ENCODE assay signal across 9 cellular contexts in the genomic region with DNA sequence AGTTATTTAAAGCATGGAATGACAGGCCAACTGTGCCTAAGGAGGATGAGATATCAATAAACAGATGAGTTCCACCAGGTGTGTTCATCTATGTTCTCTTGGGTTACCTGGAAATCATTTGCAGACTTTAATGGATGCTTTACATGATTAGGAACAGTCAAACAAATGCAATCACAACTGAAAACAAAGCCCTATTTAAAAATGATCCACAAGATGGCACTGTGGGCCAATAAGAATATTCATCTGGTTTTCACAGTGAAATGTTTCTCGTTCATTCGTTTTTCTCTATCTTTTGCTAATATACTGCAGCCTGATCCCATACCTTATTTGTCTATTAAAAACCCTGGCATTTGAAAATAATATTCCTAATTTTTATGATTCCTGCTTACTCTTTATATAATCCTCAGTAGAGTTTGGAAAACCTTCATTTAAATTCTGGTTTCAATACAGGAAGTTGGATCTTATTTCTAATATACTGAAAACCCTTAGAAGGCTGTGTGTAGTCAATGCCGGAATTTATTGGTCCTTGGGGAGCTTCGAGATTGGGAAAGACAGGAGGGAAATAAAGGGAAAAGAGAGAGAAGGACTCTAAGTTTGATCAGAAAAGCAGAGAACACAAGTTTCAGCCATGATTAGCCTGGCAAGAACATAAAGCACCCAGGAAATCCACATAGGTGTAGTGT.
DNase-seq lines count a peak whose midpoint lies in the region; ATAC-seq and TF ChIP-seq lines count a peak whose summit lies in the region.
"Had no signal": no experiment of that assay in that cellular context is flagged by ENCODE, and none has a peak within 500 bp of the region (broad histone marks: within the 10 kb centered on the region; RNA-seq: fewer than 3 reads in every experiment).

No MANE protein-coding gene starts in this region.

- no peaks in the 10 kb centered on the region for H3K36me3 ChIP-seq in psoas muscle (ENCODE audit: insufficient read depth in 1 of 2, low read depth in 1 of 2)

- WGBS in psoas muscle, 3 donors, result 0 to 7% (median 1%) methylated on average over 4 of the region's 4 CpGs

- no peak overlapping the region for H3K27ac ChIP-seq in HL-60 (replicated peaks)
- H3K27ac ChIP-seq in psoas muscle, result no peak overlapping the region

- H3K27me3 ChIP-seq in HL-60 (ENCODE audit: insufficient read depth, poor library complexity, severe bottlenecking) (no peaks in the 10 kb centered on the region), psoas muscle (ENCODE audit: insufficient read depth in 3 of 3, low read length in 2 of 3) (no peaks in the 10 kb centered on the region)

- intact Hi-C loops in psoas muscle (cut with DNase I), result loop anchor here (2.0 to 10.0 kb wide), 6 partner anchors 145 to 1185 kb away; no protein-coding TSS in a partner anchor

- peak; percentile 9 to 72 (median 64) for DNase-seq in NCI-H1417 (lab: John Stamatoyannopoulos, UW)
- DNase-seq in NCI-H1417 treated with DMSO at 0.1 percent for 48 hours (lab: John Stamatoyannopoulos, UW), result no peak
- peak in 1 of 2 experiments; percentile 3 for DNase-seq in HL-60 (ENCODE audit: low read depth in 1 of 2, low spot score in 1 of 2)
- DNase-seq in fibroblast of villous mesenchyme (ENCODE audit: low read depth), result peak; percentile 42
- DNase-seq in psoas muscle, result no peak

- H3K4me3 ChIP-seq in HL-60 (replicated peaks; ENCODE audit: insufficient read depth, low read length) (no peak overlapping the region), fibroblast of villous mesenchyme (ENCODE audit: low read depth, low read length) (no peak overlapping the region), psoas muscle (no peak overlapping the region)

- H3K9me3 ChIP-seq in psoas muscle, result no peaks in the 10 kb centered on the region

- TF ChIP-seq CTCF in HL-60 (IDR thresholded peaks at IDR 0.05; ENCODE audit: insufficient read depth, low read length) (peak; percentile 25), fibroblast of villous mesenchyme (IDR thresholded peaks at IDR 0.05; ENCODE audit: insufficient read depth, low read depth, low read length) (peak; percentile 60), psoas muscle (IDR thresholded peaks at IDR 0.05) (peak; percentile 72)

- ATAC-seq in SK-N-SH treated with all-trans-retinoic acid at 6 μM for 48 hours (peak; percentile 81), psoas muscle (no peak), HG02981 (IDR thresholded peaks at IDR 0.05; ENCODE audit: unreplicated experiment) (no peak), GM18870 (IDR thresholded peaks at IDR 0.05; ENCODE audit: unreplicated experiment) (no peak)
- ATAC-seq: activated T-cell treated with anti-CD3 and anti-CD28 coated beads, Interleukin-2, amount 50 U/mL, for 72 hours had no signal

- no peaks in the 10 kb centered on the region for H3K4me1 ChIP-seq in psoas muscle

TF ChIP-seq in SK-N-SH treated with all-trans-retinoic acid at 6 μM for 48 hours, 23 proteins besides CTCF, POLR2A, EP300 and RAD21:
- TF ChIP-seq ESRRG (CRISPR knock-in tag; IDR thresholded peaks at IDR 0.05), result no peak
- TF ChIP-seq ZNF8 (CRISPR knock-in tag; IDR thresholded peaks at IDR 0.05), result no peak
- no peak for TF ChIP-seq ISL1 (CRISPR knock-in tag; IDR thresholded peaks at IDR 0.05)

Comparison
In these comparisons a context has a peak if more than half of its experiments do, and no peak if none do; other contexts are left out.
1. DNase-seq: peak in NCI-H1417 (3 of 3) and fibroblast of villous mesenchyme (single experiment); none in NCI-H1417 treated with DMSO at 0.1 percent for 48 hours (single experiment) and psoas muscle (0 of 2).
2. Peak in every context shown above with its lines, with median percentiles within 50 percentile points of each other: CTCF ChIP-seq.